ENCODE assay signal across 28 cellular contexts in the genomic region with DNA sequence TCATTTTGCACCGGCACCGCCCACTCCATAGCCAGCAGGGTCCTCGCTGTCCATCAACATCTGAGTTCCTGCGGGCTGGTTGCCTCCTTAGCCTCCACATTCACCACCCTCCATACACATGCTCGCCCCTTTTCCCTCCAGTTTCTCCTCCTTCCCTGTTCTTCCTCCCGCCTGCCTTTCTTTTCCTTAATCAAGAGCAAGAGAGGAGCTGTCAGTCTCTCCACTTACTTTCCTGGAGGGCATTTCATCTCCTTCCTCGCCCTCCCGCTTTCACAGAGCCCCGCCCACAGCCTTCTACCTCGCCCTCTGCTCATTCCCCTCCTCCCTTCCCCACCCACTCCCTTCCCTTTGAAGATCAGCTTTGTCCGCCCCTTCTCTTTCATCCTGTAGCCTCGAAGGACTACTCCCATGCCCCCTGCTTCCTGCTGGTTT. TPM values are rescaled to one million over a fixed set of nuclear protein-coding genes. Genes with fewer than 3 reads are reported as not detected.
A peak's percentile ranks its signal among the peaks of the same experiment; 100 is the strongest.
DNase-seq lines count a peak whose midpoint lies in the region; ATAC-seq, FAIRE-seq and TF ChIP-seq lines count a peak whose summit lies in the region.
"Had no signal": no experiment of that assay in that cellular context is flagged by ENCODE, and none has a peak within 500 bp of the region (broad histone marks: within the 10 kb centered on the region; RNA-seq: fewer than 3 reads in every experiment).

No MANE protein-coding gene starts in this region.

- no peaks in the 10 kb centered on the region for H3K27me3 ChIP-seq in trophoblast cell (ENCODE audit: insufficient read depth, low read length)
- H3K27me3 ChIP-seq: upper lobe of left lung had no signal

- peaks cover 58% of the 10 kb centered on the region for H3K27me3 Mint-ChIP-seq in WTC11 (ENCODE audit: low read depth)

- no peak for TF ChIP-seq POLR2A in H54 (IDR thresholded peaks at IDR 0.05; ENCODE audit: low read depth, low read length)

- H3K79me2 ChIP-seq in trophoblast cell (ENCODE audit: control insufficient read depth, insufficient read depth, low read length, poor library complexity) = no peaks in the 10 kb centered on the region

- no peak overlapping the region for H3K27ac Mint-ChIP-seq in WTC11
- H3K27ac Mint-ChIP-seq: activated naive CD4-positive, alpha-beta T cell treated with anti-CD3 and anti-CD28 coated beads, Interleukin-2, amount 50 U/mL, for 24 hours; activated T-helper 1 cell treated with anti-CD3 and anti-CD28 coated beads, Interleukin-12 subunit alpha, Interleukin-12 subunit beta, Interleukin-2, Interleukin-4 antibody, amounts not matched to agents 30 ng/mL and 10 ng/mL and 1 ng/mL, durations not matched to agents 14 hours and 24 hours and 36 hours had no signal

- H4K91ac ChIP-seq in trophoblast cell (ENCODE audit: low read depth, low read length) = no peak overlapping the region

- CTCF ChIA-PET in HEK293T (lab: Yijun Ruan, JAX) = interaction anchor here (0.6 kb wide), 1 partner anchor 22 kb away, joined by 3 read pairs; no protein-coding TSS in a partner anchor
- CTCF ChIA-PET in WTC11 (lab: Charles Lee) = interaction anchor here (1.0 to 2.2 kb wide), 4 partner anchors 22 to 392 kb away, joined by 3 to 10 read pairs (median 6); no protein-coding TSS in a partner anchor

- H3K4me2 ChIP-seq in trophoblast cell (ENCODE audit: low read length) = peak overlapping the region; percentile 27

- H3K4me1 Mint-ChIP-seq in WTC11 = peaks cover 27% of the 10 kb centered on the region
- H3K4me1 Mint-ChIP-seq: activated naive CD4-positive, alpha-beta T cell treated with anti-CD3 and anti-CD28 coated beads, Interleukin-2, amount 50 U/mL, for 24 hours; central memory CD8-positive, alpha-beta T cell had no signal

- peak overlapping the region; percentile 65 for H3K4me3 Mint-ChIP-seq in WTC11
- H3K4me3 Mint-ChIP-seq: activated naive CD4-positive, alpha-beta T cell treated with anti-CD3 and anti-CD28 coated beads, Interleukin-2, amount 50 U/mL, for 24 hours; activated T-helper 1 cell treated with anti-CD3 and anti-CD28 coated beads, Interleukin-12 subunit alpha, Interleukin-12 subunit beta, Interleukin-2, Interleukin-4 antibody, amounts not matched to agents 30 ng/mL and 10 ng/mL and 1 ng/mL, durations not matched to agents 14 hours and 24 hours and 36 hours; central memory CD8-positive, alpha-beta T cell had no signal

- no peak for FAIRE-seq in H54 (lab: Jason Lieb, UNC)

- no peak overlapping the region for H2BK12ac ChIP-seq in trophoblast cell (ENCODE audit: low read length)

- H2AK5ac ChIP-seq in trophoblast cell (ENCODE audit: low read length) = no peak overlapping the region

- peaks cover under 1% of the 10 kb centered on the region for H3K9me3 ChIP-seq in trophoblast cell (ENCODE audit: insufficient read depth, low read depth, low read length)
- H3K9me3 ChIP-seq: HAP-1, left ventricle myocardium inferior, upper lobe of left lung had no signal

- H4K8ac ChIP-seq in trophoblast cell (ENCODE audit: low read depth, low read length) = no peak overlapping the region

- no peak overlapping the region for H3K14ac ChIP-seq in trophoblast cell (ENCODE audit: low read length)

- WGBS in trophoblast cell (ENCODE audit: extremely low coverage, insufficient coverage, insufficient read length) = no CpG with 5 or more reads among the region's 12 CpGs

- H3K4ac ChIP-seq in trophoblast cell (ENCODE audit: low read depth, low read length) = no peak overlapping the region

- ATAC-seq in WTC11 (peak; percentile 89), HG03354 (IDR thresholded peaks at IDR 0.05; ENCODE audit: poor library complexity, severe bottlenecking, unreplicated experiment) (no peak)
- ATAC-seq: SK-N-SH treated with all-trans-retinoic acid at 6 μM for 48 hours had no signal

- TF ChIP-seq CTCF in WTC11 (IDR thresholded peaks at IDR 0.05) = no peak

- H2BK5ac ChIP-seq in trophoblast cell (ENCODE audit: low read depth, low read length, poor library complexity) = no peak overlapping the region

- H3K27ac ChIP-seq in trophoblast cell (ENCODE audit: low read depth, low read length) = no peak overlapping the region
- H3K27ac ChIP-seq: dorsolateral prefrontal cortex, epithelial cell of prostate, HL-60, left ventricle myocardium inferior, upper lobe of left lung had no signal

- H3K79me1 ChIP-seq in trophoblast cell (ENCODE audit: low read length) = no peaks in the 10 kb centered on the region

- no peak overlapping the region for H3K4me3 ChIP-seq in trophoblast cell (ENCODE audit: low read depth, low read length)
- H3K4me3 ChIP-seq: dorsolateral prefrontal cortex, HAP-1, left ventricle myocardium inferior, upper lobe of left lung had no signal

- peak overlapping the region; percentile 25 for H2AFZ ChIP-seq in trophoblast cell (ENCODE audit: insufficient read depth, low read length, poor library complexity)

- no peaks in the 10 kb centered on the region for H3K36me3 ChIP-seq in trophoblast cell (ENCODE audit: control insufficient read depth in 1 of 2, insufficient read depth in 2 of 2, low read length in 2 of 2)
- H3K36me3 ChIP-seq: HAP-1, left ventricle myocardium inferior, upper lobe of left lung had no signal

- no peak overlapping the region for H3K9ac ChIP-seq in trophoblast cell (ENCODE audit: low read length)

- in situ Hi-C loops in ACHN (cut with HindIII; ENCODE audit: low pct_ligation_motif_present, low pct_unique_long_range_greater_than_20kb, low sequenced_read_pairs) = no loop called here

- no peak overlapping the region for H3K23ac ChIP-seq in trophoblast cell (ENCODE audit: low read length)

- no peak overlapping the region for H3K18ac ChIP-seq in trophoblast cell (ENCODE audit: low read length)

- DNase-seq in HEK293T (ENCODE audit: extremely low spot score) = peak; percentile 12
- DNase-seq in WTC11 (ENCODE audit: low spot score) = peak; percentile 45
- peak; percentile 43 for DNase-seq in iPS-NIHi11 (ENCODE audit: low spot score)
- no peak for DNase-seq in trophoblast cell
- DNase-seq in H54 (ENCODE audit: insufficient read length, low spot score) = no peak
- no peak for DNase-seq in ACHN
- DNase-seq: activated CD4-positive, alpha-beta T cell treated with anti-CD3 and anti-CD28 coated beads for 1 hour; aorta; DND-41; dorsolateral prefrontal cortex; foreskin fibroblast; hypothalamus; KBM-7; left ventricle myocardium inferior; MV-4-11; NCI-H2081; NCI-H446 treated with DMSO at 0.1 percent for 48 hours; RPMI8226; stimulated activated CD4-positive, alpha-beta T cell treated with anti-CD3 and anti-CD28 coated beads, Interleukin-12 subunit alpha, Interleukin-12 subunit beta, amount 100 ng/mL, for 4 hours; upper lobe of left lung had no signal

- POLR2A ChIA-PET in HEK293T (lab: Yijun Ruan, JAX) (no interaction called here), WTC11 (lab: Charles Lee) (no interaction called here)

- no peaks in the 10 kb centered on the region for H3K9me3 Mint-ChIP-seq in WTC11
- H3K9me3 Mint-ChIP-seq: activated naive CD4-positive, alpha-beta T cell treated with anti-CD3 and anti-CD28 coated beads, Interleukin-2, amount 50 U/mL, for 24 hours; activated T-helper 1 cell treated with anti-CD3 and anti-CD28 coated beads, Interleukin-12 subunit alpha, Interleukin-12 subunit beta, Interleukin-2, Interleukin-4 antibody, amounts not matched to agents 30 ng/mL and 10 ng/mL and 1 ng/mL, durations not matched to agents 14 hours and 24 hours and 36 hours; central memory CD8-positive, alpha-beta T cell had no signal

- peaks cover 0 to 3% of the 10 kb centered on the region in 2 experiments for H3K4me1 ChIP-seq in trophoblast cell (ENCODE audit: control insufficient read depth in 1 of 2, insufficient read depth in 2 of 2, low read length in 2 of 2)
- H3K4me1 ChIP-seq: HAP-1 had no signal

- no peak overlapping the region for H2BK120ac ChIP-seq in trophoblast cell (ENCODE audit: insufficient read depth, low read length, poor library complexity)

- H3K36me3 Mint-ChIP-seq in WTC11 = no peaks in the 10 kb centered on the region
- H3K36me3 Mint-ChIP-seq: activated naive CD4-positive, alpha-beta T cell treated with anti-CD3 and anti-CD28 coated beads, Interleukin-2, amount 50 U/mL, for 24 hours had no signal

- no peak overlapping the region for H4K12ac ChIP-seq in trophoblast cell (ENCODE audit: low read depth, low read length)

TF ChIP-seq in HEK293T, 16 proteins besides CTCF, POLR2A, EP300 and RAD21:
- TF ChIP-seq ZNF384 (IDR thresholded peaks at IDR 0.05) (no peak), FOXA1 (IDR thresholded peaks at IDR 0.05) (no peak), CTBP1 (IDR thresholded peaks at IDR 0.05; ENCODE audit: borderline replicate concordance) (no peak), FOXK2 (IDR thresholded peaks at IDR 0.05) (no peak), PKNOX1 (IDR thresholded peaks at IDR 0.05) (peak; percentile 88), L3MBTL2 (conservative IDR thresholded peaks at IDR 0.05) (peak; percentile 64)
TF ChIP-seq in HEK293T: peak in this region for 2.

TF ChIP-seq in WTC11, 78 proteins besides CTCF, POLR2A, EP300 and RAD21:
- TF ChIP-seq NFE2L1 (CRISPR knock-in tag; IDR thresholded peaks at IDR 0.05) (0 out of 2 replicates have a peak, but pooled peaks have one; percentile 37), GABPB1 (CRISPR knock-in tag; IDR thresholded peaks at IDR 0.05) (no peak), AR (CRISPR knock-in tag; IDR thresholded peaks at IDR 0.05) (no peak), MAX (CRISPR knock-in tag; IDR thresholded peaks at IDR 0.05) (peak; percentile 22; the same call in 1 of the 2 replicates)
TF ChIP-seq in WTC11: peak in this region for 2.

RNA-seq across cellular contexts. Expression of gene ZBTB7C, which starts 13.8 kb away (rescaled TPM):
- 0.39 to 0.60 TPM (median 0.48 TPM) in 3 replicates for total RNA-seq in WTC11 (2021)
- polyA plus RNA-seq in trophoblast cell (2013) = 10.2 and 10.9 TPM in 2 replicates

Comparison
In these comparisons a context has a peak if more than half of its experiments do, and no peak if none do; other contexts are left out.
1. DNase-seq: peak in HEK293T (single experiment), WTC11 (single experiment) and iPS-NIHi11 (single experiment); none in trophoblast cell (0 of 2), H54 (single experiment) and ACHN (single experiment).